23 cellular contexts compared by ENCODE assay signal in genomic region chr3:6492306-6492705, GRCh38.
"Had no signal": no experiment of that assay in that cellular context is flagged by ENCODE, and none has a peak within 500 bp of the region (broad histone marks: within the 10 kb centered on the region; RNA-seq: fewer than 3 reads in every experiment).

No MANE protein-coding gene starts in this region.

- H3K4me1 Mint-ChIP-seq: IgD-negative memory B cell had no signal

- H3K27ac Mint-ChIP-seq: IgD-negative memory B cell had no signal

- H3K27ac ChIP-seq: HL-60, RWPE1 had no signal

- H3K36me3 Mint-ChIP-seq: IgD-negative memory B cell had no signal

- ATAC-seq: Panc1, SK-N-SH treated with all-trans-retinoic acid at 6 μM for 48 hours had no signal

- H3K27me3 ChIP-seq: MG63 had no signal

- H3K4me3 ChIP-seq: MG63 had no signal

- H3K27me3 Mint-ChIP-seq: IgD-negative memory B cell had no signal

- DNase-seq: Karpas-422, KBM-7, MG63, NCI-H1092, NCI-H1105 treated with DMSO at 0.1 percent for 48 hours, NCI-H1417 treated with DMSO at 0.1 percent for 48 hours, NCI-H146, NCI-H1694 treated with DMSO at 0.1 percent for 48 hours, NCI-H1930, NCI-H2081, NCI-H2107, NCI-H2171, NCI-H226, NCI-H446, NCI-H510A treated with DMSO at 0.1 percent for 48 hours, NCI-H526, NCI-H82, SHP77 had no signal

- H3K36me3 ChIP-seq: MG63 had no signal

- H3K4me3 Mint-ChIP-seq: IgD-negative memory B cell had no signal

- H3K9me3 ChIP-seq: MG63 had no signal
